Comparison of ENCODE assay signal across 8 cellular contexts in genomic region chr7:112869111-112869774, GRCh38.
DNase-seq lines count a peak whose midpoint lies in the region; ATAC-seq and TF ChIP-seq lines count a peak whose summit lies in the region.

No MANE protein-coding gene starts in this region.

- intact Hi-C loops in right lobe of liver (cut with DNase I) = no loop called here
- intact Hi-C loops in sigmoid colon (cut with DNase I) = no loop called here

- H3K9me3 ChIP-seq in right lobe of liver (no peaks in the 10 kb centered on the region), sigmoid colon (no peaks in the 10 kb centered on the region)

- peak; percentile 53 to 75 (median 70) for TF ChIP-seq CTCF in right lobe of liver (IDR thresholded peaks at IDR 0.05)
- peak in 1 of 4 experiments; percentile 42 for TF ChIP-seq CTCF in sigmoid colon (IDR thresholded peaks at IDR 0.05)

- H3K36me3 ChIP-seq in right lobe of liver = no peaks in the 10 kb centered on the region
- H3K36me3 ChIP-seq in sigmoid colon = no peaks in the 10 kb centered on the region

- TF ChIP-seq POLR2A in right lobe of liver (IDR thresholded peaks at IDR 0.05) (no peak), sigmoid colon (IDR thresholded peaks at IDR 0.05) (no peak)

- TF ChIP-seq EP300 in sigmoid colon (IDR thresholded peaks at IDR 0.05) = no peak

- DNase-seq in NCI-H82 (lab: John Stamatoyannopoulos, UW) = peak; percentile 54
- no peak for DNase-seq in NCI-H82 treated with DMSO at 0.1 percent for 48 hours (lab: John Stamatoyannopoulos, UW; ENCODE audit: unreplicated experiment)
- peak; percentile 32 for DNase-seq in HT-29 (ENCODE audit: low spot score)
- DNase-seq in T-helper 22 cell (ENCODE audit: low read depth) = peak; percentile 5
- DNase-seq in T47D (ENCODE audit: low read depth in 1 of 2, low spot score in 1 of 2) = peak; percentile 14 to 73
- DNase-seq in right lobe of liver = no peak
- peak; percentile 46 for DNase-seq in stimulated activated naive CD8-positive, alpha-beta T cell treated with anti-CD3 and anti-CD28 coated beads, Interleukin-15, Interleukin-2, amounts not matched to agents 100 U/mL and 50 U/mL, for 24 hours
- DNase-seq in sigmoid colon = no peak

- H3K27me3 ChIP-seq in right lobe of liver (no peaks in the 10 kb centered on the region), sigmoid colon (no peaks in the 10 kb centered on the region)

- 59% methylated on average over 10 of the region's 15 CpGs for WGBS in right lobe of liver (ENCODE audit: insufficient coverage, low coverage, low lambda C conversion rate, missing lambda C conversion rate)
- 81 to 87% methylated on average over 15 of the region's 15 CpGs for WGBS in sigmoid colon, 2 donors

- in situ Hi-C loops in T47D (cut with HindIII; ENCODE audit: low pct_unique_long_range_greater_than_20kb, low sequenced_read_pairs) = no loop called here

- H3K27ac ChIP-seq in right lobe of liver (no peak overlapping the region), sigmoid colon (no peak overlapping the region)

- ATAC-seq in right lobe of liver = peak; percentile 65 to 81 (median 71)
- ATAC-seq in stimulated activated naive CD8-positive, alpha-beta T cell treated with anti-CD3 and anti-CD28 coated beads, Interleukin-15, Interleukin-2, amounts not matched to agents 100 U/mL and 50 U/mL, for 24 hours = peak; percentile 66

- no peaks in the 10 kb centered on the region for H3K4me1 ChIP-seq in right lobe of liver
- H3K4me1 ChIP-seq in sigmoid colon = peaks cover 0 to 24% (median 9%) of the 10 kb centered on the region in 4 donors

- H3K4me3 ChIP-seq in right lobe of liver = no peak overlapping the region
- no peak overlapping the region for H3K4me3 ChIP-seq in sigmoid colon

Comparison
In these comparisons a context has a peak if more than half of its experiments do, and no peak if none do; other contexts are left out.
1. DNase-seq: peak in NCI-H82 (single experiment), HT-29 (single experiment), T-helper 22 cell (single experiment), T47D (2 of 2) and stimulated activated naive CD8-positive, alpha-beta T cell treated with anti-CD3 and anti-CD28 coated beads, Interleukin-15, Interleukin-2, amounts not matched to agents 100 U/mL and 50 U/mL, for 24 hours (single experiment); none in NCI-H82 treated with DMSO at 0.1 percent for 48 hours (single experiment), right lobe of liver (0 of 3) and sigmoid colon (single experiment).